Comparison of ENCODE assay signal across 31 cellular contexts in genomic region chr19:15902254-15902653, GRCh38. TPM values are rescaled to one million over a fixed set of nuclear protein-coding genes. Genes with fewer than 3 reads are reported as not detected.
"Had no signal": no experiment of that assay in that cellular context is flagged by ENCODE, and none has a peak within 500 bp of the region (broad histone marks: within the 10 kb centered on the region; RNA-seq: fewer than 3 reads in every experiment).

No MANE protein-coding gene starts in this region.

- FAIRE-seq: islet of Langerhans, pancreas had no signal

- H3K36me3 ChIP-seq: colonic mucosa, esophagus muscularis mucosa, gastroesophageal sphincter, heart left ventricle, lower lobe of right lung, pancreas, right lobe of liver, tibial artery, upper lobe of left lung, uterus had no signal

- H3K36me3 Mint-ChIP-seq: natural killer cell; stimulated activated memory B cell treated with anti-CD40 and anti-IgM and Interleukin-4, amounts not matched to agents 10 μg/mL and 1 μg/mL and 100 μg/mL, for 72 hours had no signal

- H3K4me3 Mint-ChIP-seq: dendritic cell treated with granulocyte-macrophage colony-stimulating factor and Interleukin-4, amounts not matched to agents 40 ng/mL and 50 ng/mL, for 4 days; endodermal cell; natural killer cell; stimulated activated memory B cell treated with anti-CD40 and anti-IgM and Interleukin-4, amounts not matched to agents 10 μg/mL and 1 μg/mL and 100 μg/mL, for 72 hours had no signal

- H3K4me1 Mint-ChIP-seq: endodermal cell; natural killer cell; stimulated activated memory B cell treated with anti-CD40 and anti-IgM and Interleukin-4, amounts not matched to agents 10 μg/mL and 1 μg/mL and 100 μg/mL, for 72 hours had no signal

- H3K27me3 ChIP-seq: colonic mucosa, hepatocyte, right lobe of liver, testis, uterus had no signal

- H3K27ac Mint-ChIP-seq: dendritic cell treated with granulocyte-macrophage colony-stimulating factor and Interleukin-4, amounts not matched to agents 40 ng/mL and 50 ng/mL, for 4 days; endodermal cell; natural killer cell; stimulated activated memory B cell treated with anti-CD40 and anti-IgM and Interleukin-4, amounts not matched to agents 10 μg/mL and 1 μg/mL and 100 μg/mL, for 72 hours had no signal

- H3K9me3 Mint-ChIP-seq: natural killer cell had no signal

- DNase-seq: colonic mucosa; effector CD8-positive, alpha-beta T cell; endodermal cell; foreskin keratinocyte; heart left ventricle; left cardiac atrium; left ventricle myocardium superior; lower lobe of right lung; natural killer cell; occipital lobe; pancreas; stimulated activated CD4-positive, alpha-beta T cell treated with anti-CD3 and anti-CD28 coated beads, Interleukin-4, amount 100 ng/mL, for 4 hours; stimulated activated naive CD8-positive, alpha-beta T cell treated with anti-CD3 and anti-CD28 coated beads, Interleukin-15, Interleukin-2, amounts not matched to agents 100 U/mL and 50 U/mL, for 24 hours; substantia nigra; testis; tibial artery; uterus had no signal

- H3K4me3 ChIP-seq: colonic mucosa, esophagus muscularis mucosa, gastroesophageal sphincter, heart left ventricle, hepatocyte, lower lobe of right lung, pancreas, right lobe of liver, tibial artery, upper lobe of left lung, uterus had no signal

RNA-seq across cellular contexts. Expression of gene CYP4F2, which starts 4.4 kb away (rescaled TPM):
- total RNA-seq: chondrocyte, endodermal cell, esophagus muscularis mucosa, fibroblast of lung, foreskin keratinocyte, gastroesophageal sphincter, heart left ventricle, hepatocyte, kidney epithelial cell, left cardiac atrium, left ventricle myocardium superior, lower lobe of right lung, mesenteric fat pad, occipital lobe, posterior vena cava, skeletal muscle tissue had no signal

RNA-seq across cellular contexts. Expression of gene CYP4F11, which starts 32.1 kb away (rescaled TPM):
- total RNA-seq: chondrocyte, endodermal cell, fibroblast of lung, hepatocyte, natural killer cell, skeletal muscle tissue had no signal

RNA-seq across cellular contexts. Expression of gene OR10H4, which starts 46.6 kb away (rescaled TPM):
- total RNA-seq: chondrocyte, colonic mucosa, endodermal cell, esophagus muscularis mucosa, fibroblast of lung, foreskin keratinocyte, gastroesophageal sphincter, heart left ventricle, hepatocyte, kidney epithelial cell, left cardiac atrium, left ventricle myocardium superior, lower lobe of right lung, mesenteric fat pad, natural killer cell, occipital lobe, pancreas, posterior vena cava, right lobe of liver, skeletal muscle tissue, upper lobe of left lung, uterus had no signal
